Comparison of ENCODE assay signal across 19 cellular contexts in genomic region chrX:139290310-139290709, GRCh38.
DNase-seq lines count a peak whose midpoint lies in the region; ATAC-seq, FAIRE-seq and TF ChIP-seq lines count a peak whose summit lies in the region.
"Had no signal": no experiment of that assay in that cellular context is flagged by ENCODE, and none has a peak within 500 bp of the region (broad histone marks: within the 10 kb centered on the region; RNA-seq: fewer than 3 reads in every experiment).

No MANE protein-coding gene starts in this region.

- H3K27ac ChIP-seq in kidney (ENCODE audit: low read depth in 2 of 2, low read length in 2 of 2): no peak overlapping the region
- H3K27ac ChIP-seq: hepatocyte, KMS-11, spleen had no signal

- H3K9ac ChIP-seq in kidney (ENCODE audit: low read length in 2 of 2): no peak overlapping the region
- H3K9ac ChIP-seq: KMS-11 had no signal

- peaks cover 0 to 4% of the 10 kb centered on the region in 2 donors for H3K9me3 Mint-ChIP-seq in stimulated activated naive CD8-positive, alpha-beta T cell treated with anti-CD3 and anti-CD28 coated beads, Interleukin-15, amount 100 ng/mL, for 72 hours
- H3K9me3 Mint-ChIP-seq: activated CD4-positive, alpha-beta memory T cell treated with anti-CD3 and anti-CD28 coated beads for 36 hours; activated naive CD4-positive, alpha-beta T cell treated with anti-CD3 and anti-CD28 coated beads, Interleukin-2, amount 10 ng/mL, durations not matched to agents 7 days and 5 days; T-helper 1 cell treated with Interleukin-12 subunit alpha and Interleukin-12 subunit beta and Interleukin-4 antibody, amounts not matched to agents 30 μg/mL and 1 μg/mL, for 36 hours; type B pancreatic cell had no signal

- FAIRE-seq in kidney (lab: Jason Lieb, UNC): no peak
- FAIRE-seq: A204.1 had no signal

- no peaks in the 10 kb centered on the region for H3K27me3 Mint-ChIP-seq in stimulated activated naive CD8-positive, alpha-beta T cell treated with anti-CD3 and anti-CD28 coated beads, Interleukin-15, amount 100 ng/mL, for 72 hours
- H3K27me3 Mint-ChIP-seq: activated CD4-positive, alpha-beta memory T cell treated with anti-CD3 and anti-CD28 coated beads for 36 hours; activated naive CD4-positive, alpha-beta T cell treated with anti-CD3 and anti-CD28 coated beads, Interleukin-2, amount 10 ng/mL, durations not matched to agents 7 days and 5 days had no signal

- H3K36me3 ChIP-seq in kidney (ENCODE audit: control insufficient read depth in 1 of 2, insufficient read depth in 2 of 2, low read length in 2 of 2): no peaks in the 10 kb centered on the region
- H3K36me3 ChIP-seq: spleen had no signal

- DNase-seq in stimulated activated naive CD8-positive, alpha-beta T cell treated with anti-CD3 and anti-CD28 coated beads, Interleukin-15, amount 100 ng/mL, for 72 hours: no peak
- DNase-seq in stimulated activated naive CD8-positive, alpha-beta T cell treated with anti-CD3 and anti-CD28 coated beads, Interleukin-15, Interleukin-2, amounts not matched to agents 100 U/mL and 50 U/mL, for 24 hours: no peak
- DNase-seq in NOMO-1 treated with DMSO at 0.1 percent for 48 hours (lab: John Stamatoyannopoulos, UW; ENCODE audit: unreplicated experiment) (peak; percentile 84), kidney (no peak), superior temporal gyrus (ENCODE audit: extremely low spot score) (no peak)
- no peak for DNase-seq in stimulated activated CD4-positive, alpha-beta T cell treated with anti-CD3 and anti-CD28 coated beads, Interleukin-1b, Interleukin-23, amount 100 ng/mL, for 48 hours
- DNase-seq: activated CD4-positive, alpha-beta memory T cell treated with anti-CD3 and anti-CD28 coated beads for 36 hours; activated naive CD4-positive, alpha-beta T cell treated with anti-CD3 and anti-CD28 coated beads, Interleukin-2, amount 10 ng/mL, durations not matched to agents 7 days and 5 days; erythroblast; NCI-H2171; occipital lobe; spleen had no signal

- no peak overlapping the region for H3K27ac Mint-ChIP-seq in stimulated activated naive CD8-positive, alpha-beta T cell treated with anti-CD3 and anti-CD28 coated beads, Interleukin-15, amount 100 ng/mL, for 72 hours
- H3K27ac Mint-ChIP-seq: activated CD4-positive, alpha-beta memory T cell treated with anti-CD3 and anti-CD28 coated beads for 36 hours; activated naive CD4-positive, alpha-beta T cell treated with anti-CD3 and anti-CD28 coated beads, Interleukin-2, amount 10 ng/mL, durations not matched to agents 7 days and 5 days; T-helper 1 cell treated with Interleukin-12 subunit alpha and Interleukin-12 subunit beta and Interleukin-4 antibody, amounts not matched to agents 30 μg/mL and 1 μg/mL, for 36 hours; type B pancreatic cell had no signal

- H3K4me3 Mint-ChIP-seq in stimulated activated naive CD8-positive, alpha-beta T cell treated with anti-CD3 and anti-CD28 coated beads, Interleukin-15, amount 100 ng/mL, for 72 hours: no peak overlapping the region
- H3K4me3 Mint-ChIP-seq: activated CD4-positive, alpha-beta memory T cell treated with anti-CD3 and anti-CD28 coated beads for 36 hours; activated naive CD4-positive, alpha-beta T cell treated with anti-CD3 and anti-CD28 coated beads, Interleukin-2, amount 10 ng/mL, durations not matched to agents 7 days and 5 days; T-helper 1 cell treated with Interleukin-12 subunit alpha and Interleukin-12 subunit beta and Interleukin-4 antibody, amounts not matched to agents 30 μg/mL and 1 μg/mL, for 36 hours; type B pancreatic cell had no signal

- peak; percentile 43 for ATAC-seq in stimulated activated naive CD8-positive, alpha-beta T cell treated with anti-CD3 and anti-CD28 coated beads, Interleukin-15, amount 100 ng/mL, for 72 hours
- no peak for ATAC-seq in stimulated activated naive CD8-positive, alpha-beta T cell treated with anti-CD3 and anti-CD28 coated beads, Interleukin-15, Interleukin-2, amounts not matched to agents 100 U/mL and 50 U/mL, for 24 hours
- peak; percentile 69 for ATAC-seq in HG02973 (IDR thresholded peaks at IDR 0.05; ENCODE audit: unreplicated experiment)
- no peak for ATAC-seq in GM19467 (IDR thresholded peaks at IDR 0.05; ENCODE audit: unreplicated experiment)

- H3K9me3 ChIP-seq in kidney (ENCODE audit: control insufficient read depth in 1 of 2, low read length in 2 of 2): no peaks in the 10 kb centered on the region
- H3K9me3 ChIP-seq: spleen had no signal

- no peak for TF ChIP-seq CTCF in kidney (IDR thresholded peaks at IDR 0.05; ENCODE audit: borderline replicate concordance, extremely low read depth, insufficient read depth)

- H3K4me3 ChIP-seq in kidney (ENCODE audit: low read length in 2 of 2): no peak overlapping the region
- H3K4me3 ChIP-seq: hepatocyte, spleen had no signal

- intact Hi-C loops in kidney (cut with DNase I): no loop called here

- no peaks in the 10 kb centered on the region for H3K4me1 ChIP-seq in kidney (ENCODE audit: control insufficient read depth in 1 of 2, insufficient read depth in 1 of 2, low read depth in 1 of 2, low read length in 2 of 2)
- H3K4me1 ChIP-seq: spleen had no signal

- H3K4me1 Mint-ChIP-seq in stimulated activated naive CD8-positive, alpha-beta T cell treated with anti-CD3 and anti-CD28 coated beads, Interleukin-15, amount 100 ng/mL, for 72 hours: no peaks in the 10 kb centered on the region
- H3K4me1 Mint-ChIP-seq: activated naive CD4-positive, alpha-beta T cell treated with anti-CD3 and anti-CD28 coated beads, Interleukin-2, amount 10 ng/mL, durations not matched to agents 7 days and 5 days had no signal

Comparison
In these comparisons a context has a peak if more than half of its experiments do, and no peak if none do; other contexts are left out.
1. ATAC-seq: peak in stimulated activated naive CD8-positive, alpha-beta T cell treated with anti-CD3 and anti-CD28 coated beads, Interleukin-15, amount 100 ng/mL, for 72 hours (single experiment) and HG02973 (single experiment); none in stimulated activated naive CD8-positive, alpha-beta T cell treated with anti-CD3 and anti-CD28 coated beads, Interleukin-15, Interleukin-2, amounts not matched to agents 100 U/mL and 50 U/mL, for 24 hours (single experiment) and GM19467 (single experiment).